In the genomic region with DNA sequence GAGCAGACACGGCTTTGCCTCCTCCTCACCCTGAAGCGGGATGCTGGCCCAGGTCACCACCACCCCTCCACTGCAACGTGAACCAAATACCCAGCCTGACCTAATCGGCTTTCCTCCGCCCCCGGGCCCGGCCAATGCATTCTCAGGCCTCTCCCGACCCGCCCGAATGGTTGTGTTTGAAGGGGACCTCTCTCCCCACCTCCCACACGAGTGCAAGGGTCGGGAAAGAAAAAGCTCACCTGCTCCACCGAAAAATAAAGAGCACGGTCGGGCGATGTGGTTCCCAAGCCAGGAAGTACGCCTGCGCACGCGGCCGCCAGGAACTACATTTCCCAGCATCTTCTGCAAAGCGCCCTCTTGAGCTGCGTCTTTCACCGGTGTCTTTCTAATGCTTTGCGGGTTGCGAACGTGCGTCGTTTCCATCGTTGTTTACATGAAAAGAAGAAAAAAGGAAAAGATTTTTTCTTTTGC, we compare ENCODE assay signal across 8 cellular contexts. TPM values are rescaled to one million over a fixed set of nuclear protein-coding genes. Genes with fewer than 3 reads are reported as not detected.
DNase-seq lines count a peak whose midpoint lies in the region; ATAC-seq, FAIRE-seq and TF ChIP-seq lines count a peak whose summit lies in the region.

Gene ZNF883, minus strand, starts transcription at position 282 of the 471 bp plus-strand sequence.

- H3K4me3 Mint-ChIP-seq in Calu3 (ENCODE audit: low read depth, unreplicated experiment), result peak within 1 kb of the TSS; percentile 64

- no peaks in the 10 kb centered on the region for H3K4me1 ChIP-seq in neuron (ENCODE audit: insufficient read depth, low read length)
- no peaks in the 10 kb centered on the region for H3K4me1 ChIP-seq in thyroid gland

- DNase-seq in Calu3, result peak; percentile 46
- peak; percentile 62 for DNase-seq in NCI-H2029 treated with DMSO at 0.1 percent for 48 hours (lab: John Stamatoyannopoulos, UW)
- DNase-seq in activated T-helper 9 cell treated with anti-CD3 and anti-CD28 coated beads, Interleukin-2, amount 50 U/mL, for 16 hours (ENCODE audit: low read depth), result peak; percentile 0
- peak; percentile 8 to 35 for DNase-seq in frontal cortex (ENCODE audit: low spot score in 2 of 2)
- peak; percentile 5 to 20 for DNase-seq in thyroid gland

- 2% methylated on average over 29 to 30 of the region's 30 CpGs for WGBS in thyroid gland, 2 donors

- no peak within 1 kb of the TSS for H3K27ac Mint-ChIP-seq in Calu3 (ENCODE audit: unreplicated experiment)

- no TSS peak for BruUV-seq in Calu3 (replicated peaks; lab: Mats Ljungman, UMichigan)

- intact Hi-C loops in Calu3 (cut with micrococcal nuclease; ENCODE audit: unreplicated experiment) (no loop called here), thyroid gland (cut with DNase I) (no loop called here)

- peak within 1 kb of the TSS; percentile 50 for H3K4me3 ChIP-seq in neuron (ENCODE audit: low read length)
- no peak within 1 kb of the TSS for H3K4me3 ChIP-seq in thyroid gland (replicated peaks in 1 of 3)

- H2AFZ ChIP-seq in neuron (ENCODE audit: low read depth, low read length), result peak within 1 kb of the TSS; percentile 93

- H3K27me3 Mint-ChIP-seq in Calu3 (ENCODE audit: unreplicated experiment), result peaks cover 12% of the 10 kb centered on the region

- H3K36me3 ChIP-seq in neuron (ENCODE audit: insufficient read depth, low read length) (no peaks in the 10 kb centered on the region), thyroid gland (no peaks in the 10 kb centered on the region)

- no peaks in the 10 kb centered on the region for H3K4me1 Mint-ChIP-seq in Calu3 (ENCODE audit: low read depth, unreplicated experiment)

- no peak for FAIRE-seq in frontal cortex (lab: Jason Lieb, UNC)

- no peaks in the 10 kb centered on the region for H3K27me3 ChIP-seq in neuron (ENCODE audit: insufficient read depth, low read length)
- H3K27me3 ChIP-seq in thyroid gland, result no peaks in the 10 kb centered on the region

- peaks cover 4% of the 10 kb centered on the region for H3K36me3 Mint-ChIP-seq in Calu3 (ENCODE audit: insufficient read depth, unreplicated experiment)

- H3K9me3 ChIP-seq in neuron (ENCODE audit: low read length), result peaks cover 9% of the 10 kb centered on the region
- H3K9me3 ChIP-seq in thyroid gland, result no peaks in the 10 kb centered on the region

- TF ChIP-seq POLR2A in thyroid gland (IDR thresholded peaks at IDR 0.05), result no peak

- H3K27ac ChIP-seq in thyroid gland, result no peak within 1 kb of the TSS

- TF ChIP-seq CTCF in Calu3 (IDR thresholded peaks at IDR 0.05; ENCODE audit: unreplicated experiment), result no peak
- TF ChIP-seq CTCF in thyroid gland (IDR thresholded peaks at IDR 0.05), result no peak

- peaks cover 6% of the 10 kb centered on the region for H3K9me3 Mint-ChIP-seq in Calu3 (ENCODE audit: low read depth, unreplicated experiment)

- ATAC-seq in HG03460 (IDR thresholded peaks at IDR 0.05; ENCODE audit: unreplicated experiment) (no peak), GM18520 (IDR thresholded peaks at IDR 0.05; ENCODE audit: unreplicated experiment) (no peak)

- CTCF ChIA-PET in Calu3 (lab: Charles Lee), result no interaction called here

RNA-seq across cellular contexts. Expression of gene ZNF883, which starts in this region (rescaled TPM):
- total RNA-seq in Calu3 (2022), result 2.0 and 2.2 TPM in 2 replicates
- 28.1 TPM for total RNA-seq in frontal cortex
- 1 to 10 TPM in 1 of 4 donors, under 1 TPM in 3; 0.33 to 3.0 (median 0.59) TPM for total RNA-seq in thyroid gland

Comparison
In these comparisons a context has a peak if more than half of its experiments do, and no peak if none do; other contexts are left out.
1. DNase-seq: peak in every context shown above with its lines; median percentile 62 in NCI-H2029 treated with DMSO at 0.1 percent for 48 hours; 46 in Calu3; 22 in frontal cortex; 12 in thyroid gland; 0 in activated T-helper 9 cell treated with anti-CD3 and anti-CD28 coated beads, Interleukin-2, amount 50 U/mL, for 16 hours.